Comparison of ENCODE assay signal across 1 cellular context in genomic region chr7:101956130-101956529, GRCh38.
TF ChIP-seq lines count a peak whose summit lies in the region.

No MANE protein-coding gene starts in this region.

TF ChIP-seq in SK-N-SH treated with all-trans-retinoic acid at 6 μM for 48 hours, 23 proteins besides CTCF, POLR2A, EP300 and RAD21 (continued from another document):
- TF ChIP-seq, protein P1, sequence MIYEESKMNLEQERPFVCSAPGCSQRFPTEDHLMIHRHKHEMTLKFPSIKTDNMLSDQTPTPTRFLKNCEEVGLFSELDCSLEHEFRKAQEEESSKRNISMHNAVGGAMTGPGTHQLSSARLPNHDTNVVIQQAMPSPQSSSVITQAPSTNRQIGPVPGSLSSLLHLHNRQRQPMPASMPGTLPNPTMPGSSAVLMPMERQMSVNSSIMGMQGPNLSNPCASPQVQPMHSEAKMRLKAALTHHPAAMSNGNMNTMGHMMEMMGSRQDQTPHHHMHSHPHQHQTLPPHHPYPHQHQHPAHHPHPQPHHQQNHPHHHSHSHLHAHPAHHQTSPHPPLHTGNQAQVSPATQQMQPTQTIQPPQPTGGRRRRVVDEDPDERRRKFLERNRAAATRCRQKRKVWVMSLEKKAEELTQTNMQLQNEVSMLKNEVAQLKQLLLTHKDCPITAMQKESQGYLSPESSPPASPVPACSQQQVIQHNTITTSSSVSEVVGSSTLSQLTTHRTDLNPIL (CRISPR knock-in tag; IDR thresholded peaks at IDR 0.05; ENCODE audit: low read depth) = no peak
- TF ChIP-seq TOX (CRISPR knock-in tag; IDR thresholded peaks at IDR 0.05; ENCODE audit: borderline replicate concordance) = no peak
- no peak for TF ChIP-seq ISL1 (CRISPR knock-in tag; IDR thresholded peaks at IDR 0.05)
- TF ChIP-seq, protein P2, sequence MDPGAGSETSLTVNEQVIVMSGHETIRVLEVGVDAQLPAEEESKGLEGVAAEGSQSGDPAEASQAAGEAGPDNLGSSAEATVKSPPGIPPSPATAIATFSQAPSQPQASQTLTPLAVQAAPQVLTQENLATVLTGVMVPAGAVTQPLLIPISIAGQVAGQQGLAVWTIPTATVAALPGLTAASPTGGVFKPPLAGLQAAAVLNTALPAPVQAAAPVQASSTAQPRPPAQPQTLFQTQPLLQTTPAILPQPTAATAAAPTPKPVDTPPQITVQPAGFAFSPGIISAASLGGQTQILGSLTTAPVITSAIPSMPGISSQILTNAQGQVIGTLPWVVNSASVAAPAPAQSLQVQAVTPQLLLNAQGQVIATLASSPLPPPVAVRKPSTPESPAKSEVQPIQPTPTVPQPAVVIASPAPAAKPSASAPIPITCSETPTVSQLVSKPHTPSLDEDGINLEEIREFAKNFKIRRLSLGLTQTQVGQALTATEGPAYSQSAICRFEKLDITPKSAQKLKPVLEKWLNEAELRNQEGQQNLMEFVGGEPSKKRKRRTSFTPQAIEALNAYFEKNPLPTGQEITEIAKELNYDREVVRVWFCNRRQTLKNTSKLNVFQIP (CRISPR knock-in tag; IDR thresholded peaks at IDR 0.05; ENCODE audit: borderline replicate concordance, low read depth) = no peak
TF ChIP-seq in SK-N-SH treated with all-trans-retinoic acid at 6 μM for 48 hours: peak in this region for 0.
